ENCODE assay signal across 8 cellular contexts in the genomic region with DNA sequence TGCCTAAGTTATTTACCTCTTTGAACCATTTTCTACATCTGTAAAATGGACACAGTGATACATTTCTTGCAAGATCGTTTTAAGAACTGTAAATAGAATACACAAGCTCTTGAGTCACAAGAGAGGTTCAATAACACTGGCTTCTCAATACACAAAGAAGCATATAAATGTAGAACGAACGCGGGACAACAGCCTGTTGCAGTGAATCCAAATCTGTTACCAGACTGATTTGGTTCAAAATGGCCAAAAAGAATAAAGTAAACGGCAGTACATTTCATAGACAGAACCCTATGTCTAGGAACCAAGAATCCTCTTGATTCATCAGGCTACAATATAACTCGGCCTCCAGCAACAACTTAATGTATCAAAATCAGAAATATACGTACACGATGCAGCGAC. TPM values are rescaled to one million over a fixed set of nuclear protein-coding genes. Genes with fewer than 3 reads are reported as not detected.
DNase-seq lines count a peak whose midpoint lies in the region; ATAC-seq and TF ChIP-seq lines count a peak whose summit lies in the region.

No MANE protein-coding gene starts in this region.

- CTCF ChIA-PET in Calu3 (lab: Charles Lee): interaction anchor here (0.7 to 2.0 kb wide), 3 partner anchors 11 to 243 kb away, joined by 6 to 7 read pairs (median 7); no protein-coding TSS in a partner anchor

- H3K4me1 ChIP-seq in tibial artery: peaks cover 0 to 38% (median 19%) of the 10 kb centered on the region in 4 donors

- peak overlapping the region; percentile 77 to 81 for H3K27ac ChIP-seq in tibial artery

- no peak for DNase-seq in Calu3
- DNase-seq in left colon: no peak
- DNase-seq in tibial artery: no peak
- DNase-seq in NCI-H1092 (lab: John Stamatoyannopoulos, UW): no peak
- no peak for DNase-seq in stimulated activated CD4-positive, alpha-beta T cell treated with anti-CD3 and anti-CD28 coated beads, Interleukin-4, amount 100 ng/mL, for 24 hours
- DNase-seq in NCI-H2227 treated with DMSO at 0.1 percent for 48 hours (lab: John Stamatoyannopoulos, UW): no peak

- peak; percentile 7 for ATAC-seq in HG02571 (IDR thresholded peaks at IDR 0.05; ENCODE audit: unreplicated experiment)
- ATAC-seq in activated T-helper 17 cell treated with anti-CD3 and anti-CD28 coated beads, Interleukin-2, amount 50 U/mL, for 72 hours (replicated peaks): peak; percentile 18
- ATAC-seq in left colon: peak; percentile 15

- H3K27ac Mint-ChIP-seq in Calu3 (ENCODE audit: unreplicated experiment): peak overlapping the region; percentile 98
- H3K27ac Mint-ChIP-seq in activated T-helper 17 cell treated with anti-CD3 and anti-CD28 coated beads, Interleukin-2, amount 50 U/mL, for 72 hours: peak overlapping the region; percentile 94

- H3K4me3 Mint-ChIP-seq in Calu3 (ENCODE audit: low read depth, unreplicated experiment): peak overlapping the region; percentile 99
- peak overlapping the region; percentile 96 for H3K4me3 Mint-ChIP-seq in activated T-helper 17 cell treated with anti-CD3 and anti-CD28 coated beads, Interleukin-2, amount 50 U/mL, for 72 hours

- BruUV-seq in Calu3 (replicated peaks; lab: Mats Ljungman, UMichigan): no TSS peak

- intact Hi-C loops in Calu3 (cut with micrococcal nuclease; ENCODE audit: unreplicated experiment): no loop called here
- intact Hi-C loops in left colon (cut with DNase I, micrococcal nuclease): no loop called here
- intact Hi-C loops in tibial artery (cut with DNase I; ENCODE audit: low total_unique reads): no loop called here

- TF ChIP-seq CTCF in Calu3 (IDR thresholded peaks at IDR 0.05; ENCODE audit: unreplicated experiment) (no peak), tibial artery (IDR thresholded peaks at IDR 0.05) (no peak)

- H3K9me3 ChIP-seq in tibial artery: no peaks in the 10 kb centered on the region

- H3K9me3 Mint-ChIP-seq in Calu3 (ENCODE audit: low read depth, unreplicated experiment): no peaks in the 10 kb centered on the region
- no peaks in the 10 kb centered on the region for H3K9me3 Mint-ChIP-seq in activated T-helper 17 cell treated with anti-CD3 and anti-CD28 coated beads, Interleukin-2, amount 50 U/mL, for 72 hours

- no peaks in the 10 kb centered on the region for H3K27me3 ChIP-seq in tibial artery

- no peaks in the 10 kb centered on the region for H3K36me3 ChIP-seq in tibial artery

- peak overlapping the region; percentile 78 to 80 for H3K4me3 ChIP-seq in tibial artery

- peaks cover 15% of the 10 kb centered on the region for H3K27me3 Mint-ChIP-seq in Calu3 (ENCODE audit: unreplicated experiment)
- no peaks in the 10 kb centered on the region for H3K27me3 Mint-ChIP-seq in activated T-helper 17 cell treated with anti-CD3 and anti-CD28 coated beads, Interleukin-2, amount 50 U/mL, for 72 hours

- peaks cover 33% of the 10 kb centered on the region for H3K4me1 Mint-ChIP-seq in Calu3 (ENCODE audit: low read depth, unreplicated experiment)
- peaks cover 29% of the 10 kb centered on the region for H3K4me1 Mint-ChIP-seq in activated T-helper 17 cell treated with anti-CD3 and anti-CD28 coated beads, Interleukin-2, amount 50 U/mL, for 72 hours

- peaks cover 23% of the 10 kb centered on the region for H3K36me3 Mint-ChIP-seq in Calu3 (ENCODE audit: insufficient read depth, unreplicated experiment)
- H3K36me3 Mint-ChIP-seq in activated T-helper 17 cell treated with anti-CD3 and anti-CD28 coated beads, Interleukin-2, amount 50 U/mL, for 72 hours (ENCODE audit: low read depth): peaks cover 50% of the 10 kb centered on the region

RNA-seq across cellular contexts. Expression of a gene that starts 0.7 kb away (rescaled TPM):
- 32.3 and 33.4 TPM in 2 replicates for total RNA-seq in Calu3 (2022)
- 10 to 100 TPM; 24.4 to 40.4 TPM for total RNA-seq in activated T-helper 17 cell treated with anti-CD3 and anti-CD28 coated beads, Interleukin-2, amount 50 U/mL, for 72 hours
- 10 to 100 TPM; 22.7 to 28.5 TPM for total RNA-seq in left colon
